ENCODE assay signal across 26 cellular contexts in the genomic region with DNA sequence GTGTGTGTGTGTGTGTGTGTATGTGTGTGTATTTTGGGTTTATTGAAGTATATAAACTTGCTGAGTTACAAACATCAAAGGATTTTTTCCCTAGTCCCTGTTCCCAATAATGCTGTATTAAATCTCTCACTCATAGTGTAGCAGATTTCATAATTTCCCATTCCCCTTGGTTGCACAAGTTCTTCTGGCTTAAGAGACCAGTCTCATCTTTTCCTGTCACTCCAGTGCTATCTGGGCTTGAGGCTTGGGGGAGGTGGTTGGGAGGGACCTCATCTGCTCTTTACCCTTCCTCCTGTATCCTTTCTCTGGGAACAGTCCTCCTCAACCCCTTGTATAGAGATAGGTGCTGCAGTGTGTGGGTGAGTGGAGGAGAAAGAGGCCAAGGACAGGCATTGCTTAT.
DNase-seq lines count a peak whose midpoint lies in the region; ATAC-seq and TF ChIP-seq lines count a peak whose summit lies in the region.
"Had no signal": no experiment of that assay in that cellular context is flagged by ENCODE, and none has a peak within 500 bp of the region (broad histone marks: within the 10 kb centered on the region; RNA-seq: fewer than 3 reads in every experiment).

No MANE protein-coding gene starts in this region.

- H3K9ac ChIP-seq in mesendoderm (ENCODE audit: low read length): no peak overlapping the region
- H3K9ac ChIP-seq: neural progenitor cell had no signal

- no peak overlapping the region for H3K4me3 ChIP-seq in ACC112 (ENCODE audit: low read depth, low read length)
- no peak overlapping the region for H3K4me3 ChIP-seq in esophagus muscularis mucosa
- H3K4me3 ChIP-seq in mesendoderm (ENCODE audit: low read length): no peak overlapping the region
- H3K4me3 ChIP-seq in WERI-Rb-1 (ENCODE audit: low read depth, low read length): no peak overlapping the region
- H3K4me3 ChIP-seq: MG63, mucosa of descending colon, neural progenitor cell, spleen, vagina had no signal

- H3K27me3 ChIP-seq in ACC112 (ENCODE audit: insufficient read depth, low read length) (no peaks in the 10 kb centered on the region), esophagus muscularis mucosa (no peaks in the 10 kb centered on the region), mesendoderm (ENCODE audit: insufficient read depth, low read length, poor library complexity) (no peaks in the 10 kb centered on the region), WERI-Rb-1 (ENCODE audit: insufficient read depth, low read depth, severe bottlenecking) (no peaks in the 10 kb centered on the region)
- H3K27me3 ChIP-seq: MG63, neural progenitor cell, spleen, vagina had no signal

- H3K18ac ChIP-seq in mesendoderm (ENCODE audit: low read length): peak overlapping the region; percentile 39

- no peak overlapping the region for H4K8ac ChIP-seq in mesendoderm (ENCODE audit: low read depth, low read length)

- H2BK15ac ChIP-seq in mesendoderm (replicated peaks; ENCODE audit: low read depth): no peak overlapping the region

- peak overlapping the region; percentile 1 for H3K56ac ChIP-seq in mesendoderm (ENCODE audit: low read length)

- H2BK120ac ChIP-seq in mesendoderm (ENCODE audit: low read depth, low read length): no peak overlapping the region

- H2AFZ ChIP-seq in ACC112 (ENCODE audit: low read length, unreplicated experiment): no peak overlapping the region
- H2AFZ ChIP-seq: neural progenitor cell had no signal

- ATAC-seq in HG03520 (IDR thresholded peaks at IDR 0.05; ENCODE audit: unreplicated experiment): no peak
- ATAC-seq: left colon; mucosa of descending colon; PC-3; stimulated activated naive CD8-positive, alpha-beta T cell treated with anti-CD3 and anti-CD28 coated beads, Interleukin-15, amount 100 ng/mL, for 72 hours had no signal

- peaks cover 48% of the 10 kb centered on the region for H3K4me1 ChIP-seq in ACC112 (ENCODE audit: control insufficient read depth, insufficient read depth, low read length, unreplicated experiment)
- no peaks in the 10 kb centered on the region for H3K4me1 ChIP-seq in esophagus muscularis mucosa
- peaks cover 2% of the 10 kb centered on the region for H3K4me1 ChIP-seq in mesendoderm (ENCODE audit: control insufficient read depth, low read depth, low read length)
- H3K4me1 ChIP-seq: spleen, vagina had no signal

- H4K5ac ChIP-seq in mesendoderm (ENCODE audit: low read length): no peak overlapping the region

- no peaks in the 10 kb centered on the region for H3K79me1 ChIP-seq in mesendoderm (ENCODE audit: low read length)

- H3K9me3 ChIP-seq in esophagus muscularis mucosa: no peaks in the 10 kb centered on the region
- H3K9me3 ChIP-seq in WERI-Rb-1 (ENCODE audit: severe bottlenecking): no peaks in the 10 kb centered on the region
- H3K9me3 ChIP-seq: MG63, mucosa of descending colon, spleen, vagina had no signal

- H3K79me2 ChIP-seq in ACC112 (ENCODE audit: control insufficient read depth, insufficient read depth, low read length, unreplicated experiment) (no peaks in the 10 kb centered on the region), mesendoderm (ENCODE audit: control insufficient read depth, insufficient read depth, low read length) (no peaks in the 10 kb centered on the region)

- H3K23ac ChIP-seq in mesendoderm (ENCODE audit: low read length): no peak overlapping the region

- no peak overlapping the region for H2AK5ac ChIP-seq in mesendoderm (ENCODE audit: low read length)

- H3K4ac ChIP-seq in mesendoderm (ENCODE audit: low read depth, low read length): no peak overlapping the region

- intact Hi-C loops in esophagus muscularis mucosa (cut with DNase I): no loop called here

- no peak for TF ChIP-seq EP300 in esophagus muscularis mucosa (IDR thresholded peaks at IDR 0.05)

- TF ChIP-seq CTCF in esophagus muscularis mucosa (IDR thresholded peaks at IDR 0.05) (no peak), WERI-Rb-1 (IDR thresholded peaks at IDR 0.05; ENCODE audit: low read depth, low read length) (no peak)

- peak overlapping the region; percentile 87 for H3K27ac ChIP-seq in ACC112 (ENCODE audit: low read depth, low read length)
- H3K27ac ChIP-seq in esophagus muscularis mucosa (replicated peaks in 1 of 4): no peak overlapping the region
- H3K27ac ChIP-seq in mesendoderm (ENCODE audit: low read depth, low read length): no peak overlapping the region
- no peak overlapping the region for H3K27ac ChIP-seq in WERI-Rb-1
- H3K27ac ChIP-seq: neural progenitor cell, spleen, vagina had no signal

- DNase-seq in Kasumi-1 (lab: John Stamatoyannopoulos, UW) (peak; percentile 3 to 20), esophagus muscularis mucosa (ENCODE audit: extremely low spot score) (peak; percentile 64), mesendoderm (no peak), NCI-H1105 (lab: John Stamatoyannopoulos, UW) (no peak), NCI-H146 (lab: John Stamatoyannopoulos, UW) (no peak), WERI-Rb-1 (no peak)
- DNase-seq: activated CD4-positive, alpha-beta T cell treated with anti-CD3 and anti-CD28 coated beads, Interleukin-2, amount 50 U/mL, for 1 hour; activated CD8-positive, alpha-beta memory T cell treated with anti-CD3 and anti-CD28 coated beads, Interleukin-2, amount 50 U/mL, for 48 hours; activated effector memory CD4-positive, alpha-beta T cell treated with anti-CD3 and anti-CD28 coated beads, Interleukin-2, amount 50 U/mL, for 16 hours; CD4-positive, CD25-positive, alpha-beta regulatory T cell; DMS153; GF-D8; left colon; MG63; mucosa of descending colon; NCI-H1694 treated with DMSO at 0.1 percent for 48 hours; NCI-H748 treated with DMSO at 0.1 percent for 48 hours; PC-3; spleen; stimulated activated CD4-positive, alpha-beta T cell treated with anti-CD3 and anti-CD28 coated beads, Interleukin-4, amount 100 ng/mL, for 4 hours; stimulated activated naive CD8-positive, alpha-beta T cell treated with anti-CD3 and anti-CD28 coated beads, Interleukin-15, amount 100 ng/mL, for 72 hours; T-helper 1 cell had no signal

- no peak for TF ChIP-seq POLR2A in esophagus muscularis mucosa (IDR thresholded peaks at IDR 0.05; ENCODE audit: low read depth)

- no peak overlapping the region for H3K4me2 ChIP-seq in mesendoderm (ENCODE audit: low read length)
- H3K4me2 ChIP-seq: neural progenitor cell had no signal

- H3K36me3 ChIP-seq in ACC112 (ENCODE audit: insufficient read depth, low read length) (peaks cover 9% of the 10 kb centered on the region), esophagus muscularis mucosa (no peaks in the 10 kb centered on the region), mesendoderm (ENCODE audit: control insufficient read depth, insufficient read depth, low read length) (no peaks in the 10 kb centered on the region), WERI-Rb-1 (no peaks in the 10 kb centered on the region)
- H3K36me3 ChIP-seq: MG63, neural progenitor cell, spleen, vagina had no signal

- no peak overlapping the region for H2BK5ac ChIP-seq in mesendoderm (ENCODE audit: low read length)

Comparison
In these comparisons a context has a peak if more than half of its experiments do, and no peak if none do; other contexts are left out.
1. DNase-seq: peak in Kasumi-1 (2 of 2) and esophagus muscularis mucosa (single experiment); none in mesendoderm (single experiment), NCI-H1105 (single experiment), NCI-H146 (single experiment) and WERI-Rb-1 (single experiment).